ENCODE assay signal across 1 cellular context in genomic region chr4:153639556-153640475, GRCh38.
TF ChIP-seq lines count a peak whose summit lies in the region.

No MANE protein-coding gene starts in this region.

TF ChIP-seq in H1, 55 proteins besides CTCF, POLR2A, EP300 and RAD21:
- TF ChIP-seq PHF8 (conservative IDR thresholded peaks at IDR 0.05; ENCODE audit: low read depth, low read length), result no peak
